Comparison of ENCODE assay signal across 1 cellular context in the genomic region with DNA sequence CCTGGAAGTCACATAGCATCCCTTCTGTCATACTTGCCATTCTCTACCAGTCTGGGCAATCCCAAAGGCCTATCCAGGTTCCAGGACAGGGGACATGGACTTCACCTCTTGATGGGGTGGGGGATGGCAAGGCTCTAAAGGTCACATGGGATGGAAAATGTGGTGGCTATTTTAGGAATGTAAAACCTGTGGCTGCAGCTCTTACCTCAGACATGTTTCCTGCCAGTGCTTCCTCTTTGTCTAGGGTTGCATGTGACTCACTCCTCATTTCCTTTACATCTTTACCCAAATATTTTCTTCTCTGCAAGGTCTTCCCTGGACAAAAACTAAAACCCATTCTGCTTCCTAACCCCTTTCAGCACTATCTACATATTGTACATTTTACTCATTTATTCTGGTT.
TF ChIP-seq lines count a peak whose summit lies in the region.

No MANE protein-coding gene starts in this region.

TF ChIP-seq in HepG2, 621 proteins besides CTCF, POLR2A, EP300 and RAD21 (continued from another document):
- TF ChIP-seq, protein P1, sequence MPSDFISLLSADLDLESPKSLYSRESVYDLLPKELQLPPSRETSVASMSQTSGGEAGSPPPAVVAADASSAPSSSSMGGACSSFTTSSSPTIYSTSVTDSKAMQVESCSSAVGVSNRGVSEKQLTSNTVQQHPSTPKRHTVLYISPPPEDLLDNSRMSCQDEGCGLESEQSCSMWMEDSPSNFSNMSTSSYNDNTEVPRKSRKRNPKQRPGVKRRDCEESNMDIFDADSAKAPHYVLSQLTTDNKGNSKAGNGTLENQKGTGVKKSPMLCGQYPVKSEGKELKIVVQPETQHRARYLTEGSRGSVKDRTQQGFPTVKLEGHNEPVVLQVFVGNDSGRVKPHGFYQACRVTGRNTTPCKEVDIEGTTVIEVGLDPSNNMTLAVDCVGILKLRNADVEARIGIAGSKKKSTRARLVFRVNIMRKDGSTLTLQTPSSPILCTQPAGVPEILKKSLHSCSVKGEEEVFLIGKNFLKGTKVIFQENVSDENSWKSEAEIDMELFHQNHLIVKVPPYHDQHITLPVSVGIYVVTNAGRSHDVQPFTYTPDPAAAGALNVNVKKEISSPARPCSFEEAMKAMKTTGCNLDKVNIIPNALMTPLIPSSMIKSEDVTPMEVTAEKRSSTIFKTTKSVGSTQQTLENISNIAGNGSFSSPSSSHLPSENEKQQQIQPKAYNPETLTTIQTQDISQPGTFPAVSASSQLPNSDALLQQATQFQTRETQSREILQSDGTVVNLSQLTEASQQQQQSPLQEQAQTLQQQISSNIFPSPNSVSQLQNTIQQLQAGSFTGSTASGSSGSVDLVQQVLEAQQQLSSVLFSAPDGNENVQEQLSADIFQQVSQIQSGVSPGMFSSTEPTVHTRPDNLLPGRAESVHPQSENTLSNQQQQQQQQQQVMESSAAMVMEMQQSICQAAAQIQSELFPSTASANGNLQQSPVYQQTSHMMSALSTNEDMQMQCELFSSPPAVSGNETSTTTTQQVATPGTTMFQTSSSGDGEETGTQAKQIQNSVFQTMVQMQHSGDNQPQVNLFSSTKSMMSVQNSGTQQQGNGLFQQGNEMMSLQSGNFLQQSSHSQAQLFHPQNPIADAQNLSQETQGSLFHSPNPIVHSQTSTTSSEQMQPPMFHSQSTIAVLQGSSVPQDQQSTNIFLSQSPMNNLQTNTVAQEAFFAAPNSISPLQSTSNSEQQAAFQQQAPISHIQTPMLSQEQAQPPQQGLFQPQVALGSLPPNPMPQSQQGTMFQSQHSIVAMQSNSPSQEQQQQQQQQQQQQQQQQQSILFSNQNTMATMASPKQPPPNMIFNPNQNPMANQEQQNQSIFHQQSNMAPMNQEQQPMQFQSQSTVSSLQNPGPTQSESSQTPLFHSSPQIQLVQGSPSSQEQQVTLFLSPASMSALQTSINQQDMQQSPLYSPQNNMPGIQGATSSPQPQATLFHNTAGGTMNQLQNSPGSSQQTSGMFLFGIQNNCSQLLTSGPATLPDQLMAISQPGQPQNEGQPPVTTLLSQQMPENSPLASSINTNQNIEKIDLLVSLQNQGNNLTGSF (CRISPR knock-in tag; IDR thresholded peaks at IDR 0.05), result no peak
